25 cellular contexts compared by ENCODE assay signal in the genomic region with DNA sequence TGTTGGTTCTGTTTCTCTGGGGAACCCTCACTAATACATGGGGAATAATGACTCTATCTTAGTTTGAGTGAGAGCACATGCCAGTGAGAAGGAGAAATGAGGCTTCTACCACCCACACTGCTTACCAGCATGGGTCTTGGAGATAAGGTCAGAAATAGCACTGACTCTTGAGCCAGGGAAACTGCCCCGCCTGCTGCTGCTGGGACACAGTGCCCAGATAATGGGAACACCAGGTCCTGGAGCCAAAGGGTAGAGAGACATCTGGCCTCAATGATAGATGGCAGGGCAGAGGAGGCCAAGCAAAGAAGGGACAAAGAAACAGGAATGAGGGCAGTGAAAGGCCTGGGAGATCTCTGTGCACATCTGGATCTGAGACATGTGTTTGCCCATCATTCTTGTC.
DNase-seq lines count a peak whose midpoint lies in the region; ATAC-seq and TF ChIP-seq lines count a peak whose summit lies in the region.
"Had no signal": no experiment of that assay in that cellular context is flagged by ENCODE, and none has a peak within 500 bp of the region (broad histone marks: within the 10 kb centered on the region; RNA-seq: fewer than 3 reads in every experiment).

No MANE protein-coding gene starts in this region.

- TF ChIP-seq CTCF in heart left ventricle (IDR thresholded peaks at IDR 0.05) (no peak), body of pancreas (IDR thresholded peaks at IDR 0.05) (no peak)

- ATAC-seq in heart left ventricle = peak; percentile 89 to 98 (median 95)
- ATAC-seq in right cardiac atrium = peak; percentile 59 to 82
- ATAC-seq in body of pancreas = no peak

- H3K27ac ChIP-seq in heart left ventricle (peak overlapping the region in 2 of 12 donors; percentile 34 to 40), right cardiac atrium (ENCODE audit: low read length) (peak overlapping the region; percentile 12), body of pancreas (no peak overlapping the region)
- H3K27ac ChIP-seq: Peyer's patch had no signal

- TF ChIP-seq POLR2A in heart left ventricle (IDR thresholded peaks at IDR 0.05) = no peak
- no peak for TF ChIP-seq POLR2A in body of pancreas (IDR thresholded peaks at IDR 0.05)

- peaks cover 0 to 2% (median 0%) of the 10 kb centered on the region in 12 donors for H3K9me3 ChIP-seq in heart left ventricle
- no peaks in the 10 kb centered on the region for H3K9me3 ChIP-seq in right cardiac atrium (ENCODE audit: control insufficient read depth, low read length)
- H3K9me3 ChIP-seq in body of pancreas = no peaks in the 10 kb centered on the region
- H3K9me3 ChIP-seq: HAP-1, Peyer's patch, SK-N-SH had no signal

- H3K4me1 ChIP-seq in heart left ventricle (peaks cover 0 to 3% (median 0%) of the 10 kb centered on the region in 12 donors), right cardiac atrium (ENCODE audit: control insufficient read depth, insufficient read depth, low read length) (no peaks in the 10 kb centered on the region), body of pancreas (no peaks in the 10 kb centered on the region)
- H3K4me1 ChIP-seq: Peyer's patch had no signal

- intact Hi-C loops in heart left ventricle (cut with DNase I) = no loop called here
- intact Hi-C loops in right cardiac atrium (cut with DNase I) = no loop called here
- intact Hi-C loops in body of pancreas (cut with DNase I) = loop anchor here (10.0 kb wide), 1 partner anchor 57 kb away; no protein-coding TSS in a partner anchor

- H3K4me3 ChIP-seq in heart left ventricle (no peak overlapping the region), right cardiac atrium (ENCODE audit: low read length) (no peak overlapping the region), body of pancreas (no peak overlapping the region)
- H3K4me3 ChIP-seq: HAP-1, Peyer's patch had no signal

- peak; percentile 15 for DNase-seq in ecto neural progenitor cell (ENCODE audit: low spot score)
- peak in 4 of 5 donors; percentile 21 to 69 (median 46) for DNase-seq in heart left ventricle
- peak in 1 of 3 donors; percentile 54 for DNase-seq in right cardiac atrium
- no peak for DNase-seq in body of pancreas
- no peak for DNase-seq in DMS79 treated with DMSO at 0.1 percent for 48 hours (lab: John Stamatoyannopoulos, UW)
- DNase-seq in NOMO-1 (lab: John Stamatoyannopoulos, UW; ENCODE audit: unreplicated experiment in 2 of 2) = no peak
- DNase-seq in kidney tubule cell (ENCODE audit: low spot score) = no peak
- DNase-seq: C1 segment of cervical spinal cord; CD4-positive, alpha-beta memory T cell; COR-L47; DMS53; GOT3; HFFc6; KG1; NCI-H1048; NCI-H1436; NCI-H187; NCI-H2081 treated with DMSO at 0.1 percent for 48 hours; NCI-H2171; NCI-H226; NCI-H510A; NCI-H69; Peyer's patch; SK-N-SH had no signal

- 42 to 62% (median 52%) methylated on average over 1 of the region's 1 CpG for WGBS in heart left ventricle, 4 donors
- 66% methylated on average over 1 of the region's 1 CpG for WGBS in right cardiac atrium
- WGBS in body of pancreas, 2 donors = 82 to 100% methylated on average over 1 of the region's 1 CpG

- H3K27me3 ChIP-seq in heart left ventricle (no peaks in the 10 kb centered on the region), right cardiac atrium (ENCODE audit: control insufficient read depth, insufficient read depth) (no peaks in the 10 kb centered on the region), body of pancreas (no peaks in the 10 kb centered on the region)
- H3K27me3 ChIP-seq: Peyer's patch had no signal

- no peaks in the 10 kb centered on the region for H3K36me3 ChIP-seq in heart left ventricle
- no peaks in the 10 kb centered on the region for H3K36me3 ChIP-seq in body of pancreas (replicated peaks in 1 of 2; ENCODE audit: insufficient read depth in 1 of 2, low read depth in 2 of 2)
- H3K36me3 ChIP-seq: HAP-1, Peyer's patch had no signal

Comparison
In these comparisons a context has a peak if more than half of its experiments do, and no peak if none do; other contexts are left out.
1. DNase-seq: peak in ecto neural progenitor cell (single experiment) and heart left ventricle (4 of 5); none in body of pancreas (0 of 4), DMS79 treated with DMSO at 0.1 percent for 48 hours (single experiment), NOMO-1 (0 of 2) and kidney tubule cell (single experiment).